In genomic region chr20:25197870-25198190, GRCh38 we compare ENCODE assay signal across 14 cellular contexts. TPM values are rescaled to one million over a fixed set of nuclear protein-coding genes. Genes with fewer than 3 reads are reported as not detected.
A peak's percentile ranks its signal among the peaks of the same experiment; 100 is the strongest.
DNase-seq lines count a peak whose midpoint lies in the region; ATAC-seq and TF ChIP-seq lines count a peak whose summit lies in the region.
"Had no signal": no experiment of that assay in that cellular context is flagged by ENCODE, and none has a peak within 500 bp of the region (broad histone marks: within the 10 kb centered on the region; RNA-seq: fewer than 3 reads in every experiment).

No MANE protein-coding gene starts in this region.

- no peaks in the 10 kb centered on the region for H4K20me1 ChIP-seq in MM.1S (ENCODE audit: insufficient read depth, low read length)

- no peaks in the 10 kb centered on the region for H3K9me2 ChIP-seq in MM.1S (replicated peaks; ENCODE audit: insufficient read depth, low read length)

- H3K27ac ChIP-seq in MM.1S (ENCODE audit: low read length) = peak overlapping the region; percentile 82; the same call in 1 of the 2 replicates
- no peak overlapping the region for H3K27ac ChIP-seq in duodenal mucosa (ENCODE audit: low read depth, low read length)
- H3K27ac ChIP-seq in prostate gland = peak overlapping the region; percentile 93 to 95
- H3K27ac ChIP-seq: brain microvascular endothelial cell had no signal

- WGBS in prostate gland = 58% methylated on average over 3 of the region's 3 CpGs

- peaks cover 4% of the 10 kb centered on the region for H3K36me3 Mint-ChIP-seq in activated T-cell treated with anti-CD3 and anti-CD28 coated beads, Interleukin-2, amount 50 U/mL, for 4 hours (ENCODE audit: insufficient read depth)

- intact Hi-C loops in prostate gland (cut with DNase I) = loop anchor here (5.0 to 10.0 kb wide), 2 partner anchors 197 to 206 kb away; partner anchors contain the start of genes ABHD12 and APMAP

- H2AFZ ChIP-seq in MM.1S (ENCODE audit: low read length) = no peak overlapping the region

- peaks cover 19% of the 10 kb centered on the region for H3F3A ChIP-seq in MM.1S (ENCODE audit: insufficient read depth, low read length)

- TF ChIP-seq POLR2A in prostate gland (IDR thresholded peaks at IDR 0.05) = no peak

- no peak for DNase-seq in activated T-cell treated with anti-CD3 and anti-CD28 coated beads, Interleukin-2, amount 50 U/mL, for 4 hours
- DNase-seq in activated T-cell treated with anti-CD3 and anti-CD28 coated beads, Interleukin-2, amount 50 U/mL, for 48 hours = no peak
- no peak for DNase-seq in MM.1S
- no peak for DNase-seq in prostate gland (ENCODE audit: low spot score)
- DNase-seq in T-helper 9 cell = no peak
- no peak for DNase-seq in BE2C
- DNase-seq: brain microvascular endothelial cell, hippocampal formation, Kasumi-1, midbrain, SW 1271 had no signal

- peak overlapping the region; percentile 86 for H3K4me3 Mint-ChIP-seq in activated T-cell treated with anti-CD3 and anti-CD28 coated beads, Interleukin-2, amount 50 U/mL, for 4 hours

- peak overlapping the region; percentile 93 for H3K4me2 ChIP-seq in MM.1S (ENCODE audit: low read depth, low read length)

- H3K36me3 ChIP-seq in MM.1S (replicated peaks; ENCODE audit: insufficient read depth, low read length) (no peaks in the 10 kb centered on the region), duodenal mucosa (ENCODE audit: control insufficient read depth in 1 of 2, insufficient read depth in 2 of 2, low read length in 2 of 2) (peaks cover 0 to 3% of the 10 kb centered on the region in 2 donors), prostate gland (no peaks in the 10 kb centered on the region), BE2C (no peaks in the 10 kb centered on the region)
- H3K36me3 ChIP-seq: brain microvascular endothelial cell had no signal

- H3K27me3 ChIP-seq in MM.1S (replicated peaks; ENCODE audit: insufficient read depth, low read length) = no peaks in the 10 kb centered on the region
- no peaks in the 10 kb centered on the region for H3K27me3 ChIP-seq in duodenal mucosa (ENCODE audit: control insufficient read depth in 1 of 2, insufficient read depth in 2 of 2, low read length in 2 of 2)
- no peaks in the 10 kb centered on the region for H3K27me3 ChIP-seq in prostate gland (replicated peaks; ENCODE audit: insufficient read depth)
- no peaks in the 10 kb centered on the region for H3K27me3 ChIP-seq in BE2C
- H3K27me3 ChIP-seq: brain microvascular endothelial cell had no signal

- no peaks in the 10 kb centered on the region for H3K27me3 Mint-ChIP-seq in activated T-cell treated with anti-CD3 and anti-CD28 coated beads, Interleukin-2, amount 50 U/mL, for 4 hours (ENCODE audit: low read depth)

- no peaks in the 10 kb centered on the region for H3K9me3 ChIP-seq in MM.1S (replicated peaks; ENCODE audit: insufficient read depth, low read length)
- no peaks in the 10 kb centered on the region for H3K9me3 ChIP-seq in duodenal mucosa (ENCODE audit: control insufficient read depth in 1 of 2, low read length in 2 of 2)
- H3K9me3 ChIP-seq in prostate gland = no peaks in the 10 kb centered on the region
- no peaks in the 10 kb centered on the region for H3K9me3 ChIP-seq in BE2C

- H3K4me1 ChIP-seq in MM.1S (ENCODE audit: low read length) = peaks cover 10% of the 10 kb centered on the region
- peaks cover 16 to 25% of the 10 kb centered on the region in 2 donors for H3K4me1 ChIP-seq in duodenal mucosa (ENCODE audit: control insufficient read depth in 1 of 2, insufficient read depth in 2 of 2, low read length in 2 of 2)
- H3K4me1 ChIP-seq in prostate gland (replicated peaks) = peaks cover 4% of the 10 kb centered on the region
- peaks cover 9% of the 10 kb centered on the region for H3K4me1 ChIP-seq in BE2C

- H3K4me3 ChIP-seq in MM.1S (ENCODE audit: low read length) (peak overlapping the region; percentile 90), duodenal mucosa (ENCODE audit: low read depth in 1 of 2, low read length in 2 of 2) (peak overlapping the region; percentile 87 to 97), prostate gland (no peak overlapping the region), BE2C (ENCODE audit: low read depth, low read length) (no peak overlapping the region)
- H3K4me3 ChIP-seq: skin epidermis had no signal

- no peak for ATAC-seq in activated T-cell treated with anti-CD3 and anti-CD28 coated beads, Interleukin-2, amount 50 U/mL, for 4 hours
- no peak for ATAC-seq in GM18520 (IDR thresholded peaks at IDR 0.05; ENCODE audit: unreplicated experiment)

- H3K4me1 Mint-ChIP-seq in activated T-cell treated with anti-CD3 and anti-CD28 coated beads, Interleukin-2, amount 50 U/mL, for 4 hours (ENCODE audit: low read depth) = peaks cover 47% of the 10 kb centered on the region

- peaks cover 74% of the 10 kb centered on the region for H3K79me2 ChIP-seq in MM.1S (ENCODE audit: low read length)

- H3K9me3 Mint-ChIP-seq in activated T-cell treated with anti-CD3 and anti-CD28 coated beads, Interleukin-2, amount 50 U/mL, for 4 hours = no peaks in the 10 kb centered on the region

- TF ChIP-seq CTCF in MM.1S (IDR thresholded peaks at IDR 0.05; ENCODE audit: low read length) (no peak), prostate gland (IDR thresholded peaks at IDR 0.05) (no peak), BE2C (IDR thresholded peaks at IDR 0.05; ENCODE audit: low read depth, low read length) (no peak)

- H3K9ac ChIP-seq in MM.1S (ENCODE audit: low read length) (peak overlapping the region; percentile 91; the same call in 1 of the 2 replicates), duodenal mucosa (ENCODE audit: low read depth in 1 of 2, low read length in 2 of 2) (no peak overlapping the region)

RNA-seq across cellular contexts. Expression of gene ENTPD6, which starts 2.3 kb away (rescaled TPM):
- 10 to 100 TPM; 43.4 to 51.2 (median 47.1) TPM for total RNA-seq in activated T-cell treated with anti-CD3 and anti-CD28 coated beads, Interleukin-2, amount 50 U/mL, for 4 hours
- 100 to 1,000 TPM; 105 to 194 TPM for total RNA-seq in prostate gland
- 91.1 TPM for polyA plus RNA-seq in BE2C (2012; ENCODE audit: insufficient read depth, insufficient read length, low read depth)

RNA-seq across cellular contexts. Expression of gene PYGB, which starts 50.1 kb away (rescaled TPM):
- 10 to 100 TPM; 32.5 to 37.6 (median 34.6) TPM for total RNA-seq in activated T-cell treated with anti-CD3 and anti-CD28 coated beads, Interleukin-2, amount 50 U/mL, for 4 hours
- 100 to 1,000 TPM; 231 to 261 TPM for total RNA-seq in prostate gland
- polyA plus RNA-seq in BE2C (2012; ENCODE audit: insufficient read depth, insufficient read length, low read depth) = 58.6 TPM

Comparison
In these comparisons a context has a peak if more than half of its experiments do, and no peak if none do; other contexts are left out.
1. H3K4me3 ChIP-seq: peak in MM.1S (single experiment) and duodenal mucosa (2 of 2); none in prostate gland (0 of 2) and BE2C (single experiment).
2. RNA of gene PYGB, which starts 50.1 kb away (total RNA-seq): 231 to 261 TPM in prostate gland; 32.5 to 37.6 TPM in activated T-cell treated with anti-CD3 and anti-CD28 coated beads, Interleukin-2, amount 50 U/mL, for 4 hours; every median in the first group is over 4 times any median in the second.